ENCODE assay signal across 7 cellular contexts in genomic region chr12:53623986-53624385, GRCh38. TPM values are rescaled to one million over a fixed set of nuclear protein-coding genes. Genes with fewer than 3 reads are reported as not detected.
A peak's percentile ranks its signal among the peaks of the same experiment; 100 is the strongest.
DNase-seq lines count a peak whose midpoint lies in the region; TF ChIP-seq lines count a peak whose summit lies in the region.

No MANE protein-coding gene starts in this region.

- H3K9me3 Mint-ChIP-seq in immature natural killer cell = no peaks in the 10 kb centered on the region

- H3K27ac Mint-ChIP-seq in immature natural killer cell = peak overlapping the region in 5 of 6 donors; percentile 28 to 95 (median 59)

- peaks cover 30% of the 10 kb centered on the region for H3K4me1 ChIP-seq in adipocyte (ENCODE audit: control insufficient read depth, insufficient read depth, low read length)

- no peaks in the 10 kb centered on the region for H3K36me3 Mint-ChIP-seq in immature natural killer cell

- peaks cover 41 to 57% of the 10 kb centered on the region in 2 donors for H3K4me1 Mint-ChIP-seq in immature natural killer cell

- H3K27me3 ChIP-seq in HL-60 (ENCODE audit: insufficient read depth, poor library complexity, severe bottlenecking) (no peaks in the 10 kb centered on the region), adipocyte (replicated peaks; ENCODE audit: control insufficient read depth, insufficient read depth, low read length) (no peaks in the 10 kb centered on the region)

- DNase-seq in HL-60 (ENCODE audit: low read depth in 1 of 2, low spot score in 1 of 2) (no peak), adipocyte (ENCODE audit: low read depth) (peak; percentile 60), immature natural killer cell (no peak), substantia nigra (lab: John Stamatoyannopoulos, UW) (peak in 13 of 49 donors; percentile 6 to 60 (median 29)), NCI-H69 (lab: John Stamatoyannopoulos, UW) (no peak), DMS53 treated with DMSO at 0.1 percent for 48 hours (lab: John Stamatoyannopoulos, UW; ENCODE audit: unreplicated experiment) (no peak)
- no peak for DNase-seq in activated CD4-positive, CD25-positive, alpha-beta regulatory T cell (lab: John Stamatoyannopoulos, UW)

- peak overlapping the region; percentile 98 for H3K27ac ChIP-seq in HL-60 (replicated peaks)
- H3K27ac ChIP-seq in substantia nigra (ENCODE audit: low read depth, low read length, poor library complexity, severe bottlenecking) = peak overlapping the region; percentile 97

- peak overlapping the region; percentile 84 for H3K4me3 ChIP-seq in HL-60 (replicated peaks; ENCODE audit: insufficient read depth, low read length)
- peak overlapping the region; percentile 99 for H3K4me3 ChIP-seq in adipocyte (ENCODE audit: low read length)

- TF ChIP-seq CTCF in HL-60 (IDR thresholded peaks at IDR 0.05; ENCODE audit: insufficient read depth, low read length) = no peak

- H3K9me3 ChIP-seq in adipocyte (ENCODE audit: control insufficient read depth, low read length) = no peaks in the 10 kb centered on the region

- H3K4me3 Mint-ChIP-seq in immature natural killer cell = peak overlapping the region in 4 of 5 donors; percentile 97 to 99 (median 98)

- peaks cover 6 to 11% (median 7%) of the 10 kb centered on the region in 3 donors for H3K27me3 Mint-ChIP-seq in immature natural killer cell (ENCODE audit: low read depth in 3 of 3)

- H3K36me3 ChIP-seq in adipocyte (ENCODE audit: control insufficient read depth, insufficient read depth, low read length, severe bottlenecking) = no peaks in the 10 kb centered on the region

- H3K9ac ChIP-seq in adipocyte (ENCODE audit: low read length) = peak overlapping the region; percentile 99

RNA-seq across cellular contexts. Expression of gene ATF7, which starts 2.2 kb away (rescaled TPM):
- polyA plus RNA-seq in immature natural killer cell = 10 to 100 TPM; 17.6 to 23.9 (median 17.7) TPM

RNA-seq across cellular contexts. Expression of gene ATP5MC2, which starts 51.9 kb away (rescaled TPM):
- polyA plus RNA-seq in immature natural killer cell = 100 to 1,000 TPM; 383 to 495 (median 467) TPM
